Comparison of ENCODE assay signal across 17 cellular contexts in the genomic region with DNA sequence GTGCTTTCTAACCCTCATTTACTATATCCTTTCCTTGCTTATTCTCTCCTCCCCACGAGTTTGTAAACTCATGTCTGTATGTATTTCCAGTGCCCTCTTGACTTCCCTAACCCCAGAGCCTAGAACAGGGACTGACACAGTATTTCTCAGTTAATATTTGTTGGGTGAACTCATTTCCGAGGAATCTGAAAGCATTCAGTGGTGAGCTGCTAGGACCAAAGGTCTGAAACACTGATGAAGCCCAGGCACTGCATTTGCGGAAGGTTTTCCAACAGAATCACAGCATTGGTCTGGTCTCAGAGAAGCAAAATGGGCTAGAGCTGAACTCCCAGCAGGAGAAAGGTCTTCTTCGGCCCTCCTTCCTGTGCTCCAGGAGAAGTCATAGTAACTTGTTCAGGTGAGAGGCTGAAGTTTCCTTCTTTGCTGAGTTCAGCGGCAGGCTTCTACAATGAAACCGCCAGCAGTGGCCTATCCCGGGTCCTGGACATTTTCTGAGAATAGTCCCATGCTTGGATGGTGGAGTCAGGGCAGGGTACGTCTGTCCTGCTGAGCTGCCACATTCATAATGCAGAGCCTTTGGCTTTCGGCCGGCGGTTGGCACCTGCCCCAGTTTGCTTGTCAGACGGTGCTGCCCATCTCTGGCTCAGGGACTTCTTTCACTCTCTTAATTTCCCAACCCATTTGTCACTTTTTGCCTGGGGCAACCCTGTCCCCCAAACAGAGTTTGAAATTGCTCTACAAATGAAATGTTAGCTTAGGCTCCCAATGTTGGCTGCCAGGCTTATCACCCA. TPM values are rescaled to one million over a fixed set of nuclear protein-coding genes. Genes with fewer than 3 reads are reported as not detected.
"Had no signal": no experiment of that assay in that cellular context is flagged by ENCODE, and none has a peak within 500 bp of the region (broad histone marks: within the 10 kb centered on the region; RNA-seq: fewer than 3 reads in every experiment).

No MANE protein-coding gene starts in this region.

- H3K9me3 Mint-ChIP-seq: endodermal cell; stimulated activated memory B cell treated with anti-CD40 and anti-IgM and Interleukin-4, amounts not matched to agents 10 μg/mL and 1 μg/mL and 100 μg/mL, for 72 hours; type B pancreatic cell had no signal

- FAIRE-seq: islet of Langerhans, small intestine had no signal

- H3K4me1 ChIP-seq: adrenal gland, parathyroid adenoma had no signal

- H2AFZ ChIP-seq: parathyroid adenoma had no signal

- H3K9ac ChIP-seq: parathyroid adenoma had no signal

- H3K27me3 ChIP-seq: adrenal gland had no signal

- H3K27me3 Mint-ChIP-seq: brain; stimulated activated memory B cell treated with anti-CD40 and anti-IgM and Interleukin-4, amounts not matched to agents 10 μg/mL and 1 μg/mL and 100 μg/mL, for 72 hours; type B pancreatic cell had no signal

- H3K36me3 Mint-ChIP-seq: brain; stimulated activated memory B cell treated with anti-CD40 and anti-IgM and Interleukin-4, amounts not matched to agents 10 μg/mL and 1 μg/mL and 100 μg/mL, for 72 hours; type B pancreatic cell had no signal

- H3K27ac Mint-ChIP-seq: endodermal cell; stimulated activated memory B cell treated with anti-CD40 and anti-IgM and Interleukin-4, amounts not matched to agents 10 μg/mL and 1 μg/mL and 100 μg/mL, for 72 hours; type B pancreatic cell had no signal

- H3K36me3 ChIP-seq: adrenal gland had no signal

- H3K9me3 ChIP-seq: adrenal gland had no signal

- H3K27ac ChIP-seq: adrenal gland, parathyroid adenoma had no signal

- H3K4me1 Mint-ChIP-seq: stimulated activated memory B cell treated with anti-CD40 and anti-IgM and Interleukin-4, amounts not matched to agents 10 μg/mL and 1 μg/mL and 100 μg/mL, for 72 hours had no signal

- H3K4me3 Mint-ChIP-seq: brain; endodermal cell; stimulated activated memory B cell treated with anti-CD40 and anti-IgM and Interleukin-4, amounts not matched to agents 10 μg/mL and 1 μg/mL and 100 μg/mL, for 72 hours; type B pancreatic cell had no signal

- H3K79me2 ChIP-seq: parathyroid adenoma had no signal

- DNase-seq: activated CD4-positive, alpha-beta T cell treated with anti-CD3 and anti-CD28 coated beads, Interleukin-2, amount 50 U/mL, for 4 hours; activated naive CD4-positive, alpha-beta T cell treated with anti-CD3 and anti-CD28 coated beads, Interleukin-2, amount 50 U/mL, for 16 hours; activated T-cell treated with anti-CD3 and anti-CD28 coated beads, Interleukin-2, amount 50 U/mL, for 1 hour; adrenal gland; endodermal cell; retina; small intestine had no signal

- H3K4me3 ChIP-seq: adrenal gland had no signal

- ATAC-seq: activated CD4-positive, CD25-positive, alpha-beta regulatory T cell treated with anti-CD3 and anti-CD28 coated beads, Interleukin-2, amount 50 U/mL, for 24 hours; esophagus mucosa; stimulated activated memory B cell treated with anti-CD40 and anti-IgM and Interleukin-4, amounts not matched to agents 10 μg/mL and 1 μg/mL and 100 μg/mL, for 72 hours had no signal

RNA-seq across cellular contexts. Expression of a gene that starts 57.0 kb away (rescaled TPM):
- total RNA-seq: dermis microvascular lymphatic vessel endothelial cell; esophagus mucosa; T-helper 2 cell treated with Interferon-gamma antibody and Interleukin-4, amounts not matched to agents 100 ng/mL and 5 ng/mL, for 36 hours had no signal
- polyA plus RNA-seq: adrenal gland, liver had no signal
